1 cellular context compared by ENCODE assay signal in genomic region chr2:233656443-233656842, GRCh38.
TF ChIP-seq lines count a peak whose summit lies in the region.

No MANE protein-coding gene starts in this region.

TF ChIP-seq in GM12878, 131 proteins besides CTCF, POLR2A, EP300 and RAD21:
- TF ChIP-seq BCL11A (IDR thresholded peaks at IDR 0.05; ENCODE audit: low read depth, low read length) (0 out of 2 replicates have a peak, but pooled peaks have one; percentile 32), RUNX3 (IDR thresholded peaks at IDR 0.05; ENCODE audit: low read length) (peak; percentile 82), PAX5 (IDR thresholded peaks at IDR 0.05; ENCODE audit: borderline replicate concordance, low read depth, low read length) (peak; percentile 67; the same call in 1 of the 2 replicates), NR2F1 (conservative IDR thresholded peaks at IDR 0.05) (no peak), JUNB (IDR thresholded peaks at IDR 0.05) (peak; percentile 38; the same call in 1 of the 2 replicates), FOS (IDR thresholded peaks at IDR 0.05; ENCODE audit: borderline replicate concordance, extremely low read depth, insufficient read length) (no peak)
